In genomic region chrX:104183685-104184084, GRCh38 we compare ENCODE assay signal across 19 cellular contexts.
"Had no signal": no experiment of that assay in that cellular context is flagged by ENCODE, and none has a peak within 500 bp of the region (broad histone marks: within the 10 kb centered on the region; RNA-seq: fewer than 3 reads in every experiment).

No MANE protein-coding gene starts in this region.

- DNase-seq: activated CD4-positive, alpha-beta T cell treated with anti-CD3 and anti-CD28 coated beads for 1 hour; activated gamma-delta T cell; colonic mucosa; dorsolateral prefrontal cortex; effector memory CD8-positive, alpha-beta T cell; foreskin melanocyte; left ventricle myocardium inferior; naive thymus-derived CD4-positive, alpha-beta T cell; stimulated activated CD4-positive, alpha-beta T cell treated with anti-CD3 and anti-CD28 coated beads, Interleukin-4, amount 100 ng/mL, for 1 hour; tibial artery had no signal

- H3K9me3 Mint-ChIP-seq: activated naive CD4-positive, alpha-beta T cell treated with anti-CD3 and anti-CD28 coated beads, Interleukin-2, amount 50 U/mL, for 24 hours; effector memory CD8-positive, alpha-beta T cell; naive thymus-derived CD4-positive, alpha-beta T cell; stimulated activated naive CD8-positive, alpha-beta T cell treated with anti-CD3 and anti-CD28 coated beads, Interleukin-15, Interleukin-2, amounts not matched to agents 100 ng/mL and 50 ng/mL, for 24 hours had no signal

- H3K27ac ChIP-seq: colonic mucosa, dorsolateral prefrontal cortex, hepatocyte, left ventricle myocardium inferior, SK-N-MC, tibial artery, VCaP had no signal

- H3K27me3 ChIP-seq: colonic mucosa, hepatocyte, tibial artery had no signal

- H3K27ac Mint-ChIP-seq: activated naive CD4-positive, alpha-beta T cell treated with anti-CD3 and anti-CD28 coated beads, Interleukin-2, amount 50 U/mL, for 24 hours; progenitor cell of endocrine pancreas; stimulated activated naive CD8-positive, alpha-beta T cell treated with anti-CD3 and anti-CD28 coated beads, Interleukin-15, Interleukin-2, amounts not matched to agents 100 ng/mL and 50 ng/mL, for 24 hours had no signal

- FAIRE-seq: bronchial epithelial cell, endothelial cell of umbilical vein had no signal

- H3K4me2 ChIP-seq: hepatocyte had no signal

- H3K27me3 Mint-ChIP-seq: activated naive CD4-positive, alpha-beta T cell treated with anti-CD3 and anti-CD28 coated beads, Interleukin-2, amount 50 U/mL, for 24 hours; effector memory CD8-positive, alpha-beta T cell; naive thymus-derived CD4-positive, alpha-beta T cell; progenitor cell of endocrine pancreas; stimulated activated naive CD8-positive, alpha-beta T cell treated with anti-CD3 and anti-CD28 coated beads, Interleukin-15, Interleukin-2, amounts not matched to agents 100 ng/mL and 50 ng/mL, for 24 hours had no signal

- H3K4me3 Mint-ChIP-seq: activated naive CD4-positive, alpha-beta T cell treated with anti-CD3 and anti-CD28 coated beads, Interleukin-2, amount 50 U/mL, for 24 hours; effector memory CD8-positive, alpha-beta T cell; naive thymus-derived CD4-positive, alpha-beta T cell; stimulated activated naive CD8-positive, alpha-beta T cell treated with anti-CD3 and anti-CD28 coated beads, Interleukin-15, Interleukin-2, amounts not matched to agents 100 ng/mL and 50 ng/mL, for 24 hours had no signal

- H3K9me3 ChIP-seq: colonic mucosa, left ventricle myocardium inferior had no signal

- H3K4me3 ChIP-seq: colonic mucosa, dorsolateral prefrontal cortex, hepatocyte, left ventricle myocardium inferior, SK-N-MC, tibial artery had no signal

- ATAC-seq: effector memory CD8-positive, alpha-beta T cell; esophagus mucosa; naive thymus-derived CD4-positive, alpha-beta T cell had no signal

- H3K36me3 Mint-ChIP-seq: activated naive CD4-positive, alpha-beta T cell treated with anti-CD3 and anti-CD28 coated beads, Interleukin-2, amount 50 U/mL, for 24 hours had no signal

- H3K4me1 ChIP-seq: colonic mucosa, left ventricle myocardium inferior, tibial artery had no signal
